ENCODE assay signal across 11 cellular contexts in the genomic region with DNA sequence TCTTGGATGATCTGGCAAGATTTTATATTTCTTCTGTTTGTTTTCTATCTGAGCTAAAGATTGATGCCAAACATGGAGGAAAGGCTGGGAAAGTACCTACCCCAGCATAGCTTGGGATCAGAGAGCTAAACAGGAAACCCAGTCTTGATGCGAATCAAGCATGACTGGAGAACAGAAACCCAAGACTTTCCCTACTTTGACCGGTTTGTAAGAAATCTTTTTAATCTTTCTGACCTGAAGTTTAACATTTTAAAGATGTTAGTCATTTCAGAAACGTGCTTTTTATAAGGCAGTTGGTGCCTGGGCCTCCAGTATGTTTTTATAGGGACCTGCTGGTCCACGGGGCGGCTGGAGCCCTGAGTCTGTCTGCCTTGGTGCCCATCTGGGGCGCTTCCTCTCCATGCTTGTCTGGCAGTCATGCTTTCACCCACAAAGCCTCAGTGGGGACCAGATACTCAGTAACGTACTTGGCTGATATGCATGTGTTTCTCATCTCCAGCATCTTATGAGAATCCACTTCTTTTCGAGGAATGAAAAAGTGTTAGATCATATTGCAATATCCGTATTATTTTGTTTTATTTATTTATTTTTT.
DNase-seq lines count a peak whose midpoint lies in the region; ATAC-seq lines count a peak whose summit lies in the region.
"Had no signal": no experiment of that assay in that cellular context is flagged by ENCODE, and none has a peak within 500 bp of the region (broad histone marks: within the 10 kb centered on the region; RNA-seq: fewer than 3 reads in every experiment).

No MANE protein-coding gene starts in this region.

- no peaks in the 10 kb centered on the region for H3K27me3 ChIP-seq in naive thymus-derived CD4-positive, alpha-beta T cell (ENCODE audit: control insufficient read depth in 2 of 2, insufficient read depth in 2 of 2, low read length in 2 of 2)

- DNase-seq in activated naive CD4-positive, alpha-beta T cell treated with Interleukin-2 at 50 U/mL for 16 hours = peak; percentile 9
- DNase-seq in activated naive CD4-positive, alpha-beta T cell (lab: John Stamatoyannopoulos, UW) = no peak
- DNase-seq in naive thymus-derived CD4-positive, alpha-beta T cell = peak in 5 of 9 donors; percentile 12 to 38 (median 15)
- DNase-seq in GOT3 (lab: John Stamatoyannopoulos, UW) (no peak), HT-29 (ENCODE audit: low spot score) (no peak), mucosa of gallbladder (ENCODE audit: low spot score) (no peak)
- DNase-seq: NCI-H1694 had no signal

- H3K27ac Mint-ChIP-seq in naive thymus-derived CD4-positive, alpha-beta T cell = peak overlapping the region; percentile 15 to 91 (median 83)

- H3K9me3 ChIP-seq in naive thymus-derived CD4-positive, alpha-beta T cell (ENCODE audit: control insufficient read depth in 2 of 3, low read length in 3 of 3) = no peaks in the 10 kb centered on the region

- no peaks in the 10 kb centered on the region for H3K36me3 ChIP-seq in naive thymus-derived CD4-positive, alpha-beta T cell (ENCODE audit: control insufficient read depth in 2 of 3, insufficient read depth in 3 of 3, low read length in 3 of 3)

- H3K4me1 Mint-ChIP-seq in naive thymus-derived CD4-positive, alpha-beta T cell = peaks cover 6 to 33% (median 25%) of the 10 kb centered on the region in 7 donors

- CTCF ChIA-PET in naive thymus-derived CD4-positive, alpha-beta T cell (lab: Charles Lee) = no interaction called here

- H3K27me3 Mint-ChIP-seq in naive thymus-derived CD4-positive, alpha-beta T cell = peaks cover 0 to 3% (median 0%) of the 10 kb centered on the region in 5 donors

- no peak overlapping the region for H3K4me3 ChIP-seq in naive thymus-derived CD4-positive, alpha-beta T cell (ENCODE audit: low read length)

- H3K9me3 Mint-ChIP-seq in naive thymus-derived CD4-positive, alpha-beta T cell = no peaks in the 10 kb centered on the region

- H3K36me3 Mint-ChIP-seq in naive thymus-derived CD4-positive, alpha-beta T cell = peaks cover 0 to 15% (median 0%) of the 10 kb centered on the region in 5 donors

- H3K27ac ChIP-seq in naive thymus-derived CD4-positive, alpha-beta T cell (ENCODE audit: low read depth, low read length) = peak overlapping the region; percentile 31
- H3K27ac ChIP-seq: parathyroid adenoma had no signal

- peaks cover 0 to 9% of the 10 kb centered on the region in 2 donors for H3K4me1 ChIP-seq in naive thymus-derived CD4-positive, alpha-beta T cell (ENCODE audit: control insufficient read depth in 2 of 2, insufficient read depth in 2 of 2, low read length in 2 of 2)
- H3K4me1 ChIP-seq: parathyroid adenoma had no signal

- intact Hi-C loops in naive thymus-derived CD4-positive, alpha-beta T cell (cut with micrococcal nuclease) = loop anchor here (1.0 to 5.0 kb wide), 2 partner anchors 9 to 130 kb away; no protein-coding TSS in a partner anchor

- peak overlapping the region in 9 of 10 donors; percentile 47 to 75 (median 68) for H3K4me3 Mint-ChIP-seq in naive thymus-derived CD4-positive, alpha-beta T cell

- ATAC-seq in GM21619 (IDR thresholded peaks at IDR 0.05; ENCODE audit: unreplicated experiment) (peak; percentile 89), HG03558 (IDR thresholded peaks at IDR 0.05; ENCODE audit: extremely low read depth, unreplicated experiment) (peak; percentile 45)
- peak; percentile 83 for ATAC-seq in naive thymus-derived CD4-positive, alpha-beta T cell
- ATAC-seq: HCT116 had no signal

- POLR2A ChIA-PET in naive thymus-derived CD4-positive, alpha-beta T cell (lab: Charles Lee) = no interaction called here

Comparison
In these comparisons a context has a peak if more than half of its experiments do, and no peak if none do; other contexts are left out.
1. DNase-seq: peak in activated naive CD4-positive, alpha-beta T cell treated with Interleukin-2 at 50 U/mL for 16 hours (single experiment) and naive thymus-derived CD4-positive, alpha-beta T cell (5 of 9); none in activated naive CD4-positive, alpha-beta T cell (0 of 4), GOT3 (single experiment), HT-29 (single experiment) and mucosa of gallbladder (single experiment).
2. Peak in every context shown above with its lines, with median percentiles within 50 percentile points of each other: ATAC-seq.